ENCODE assay signal across 1 cellular context in the genomic region with DNA sequence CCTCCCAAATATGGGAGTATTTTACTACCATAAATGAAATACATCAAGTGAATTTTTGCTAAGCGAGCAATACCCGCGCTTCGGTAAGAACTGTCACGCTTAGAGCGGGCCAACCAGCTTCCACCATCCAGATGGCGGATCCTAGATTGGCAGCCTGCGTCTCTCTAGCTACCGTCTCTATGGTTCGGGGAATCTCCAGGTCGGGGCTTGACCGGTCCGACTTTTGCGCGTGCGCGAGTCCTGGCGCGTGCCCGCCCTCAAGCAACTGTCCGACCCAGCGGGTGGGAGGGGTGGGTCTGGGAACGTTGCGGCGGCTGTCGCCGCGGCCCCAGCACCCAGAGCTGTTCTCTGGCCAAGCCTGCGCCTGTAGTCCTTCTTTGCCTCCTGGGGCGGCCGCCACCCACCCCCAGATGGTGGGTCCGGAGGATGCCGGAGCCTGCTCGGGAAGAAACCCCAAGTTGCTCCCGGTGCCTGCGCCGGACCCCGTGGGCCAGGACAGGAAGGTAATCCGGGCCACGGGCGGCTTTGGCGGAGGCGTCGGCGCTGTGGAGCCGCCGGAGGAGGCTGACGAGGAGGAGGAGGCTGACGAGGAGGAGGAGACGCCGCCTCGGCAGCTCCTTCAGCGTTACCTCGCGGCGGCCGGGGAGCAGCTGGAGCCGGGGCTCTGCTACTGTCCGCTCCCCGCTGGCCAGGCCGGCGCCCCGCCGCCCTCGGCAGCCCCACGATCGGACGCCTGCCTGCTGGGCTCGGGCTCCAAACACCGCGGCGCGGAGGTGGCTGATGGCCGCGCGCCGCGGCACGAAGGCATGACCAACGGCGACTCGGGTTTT.
A peak's percentile ranks its signal among the peaks of the same experiment; 100 is the strongest.
TF ChIP-seq lines count a peak whose summit lies in the region.

A gene (plus strand): TSS at position 338 of the 830 bp plus-strand sequence. CDS start 73 bp downstream, at position 411.

TF ChIP-seq in HepG2, 621 proteins besides CTCF, POLR2A, EP300 and RAD21 (continued from another document and continues in another):
- TF ChIP-seq, protein P1, sequence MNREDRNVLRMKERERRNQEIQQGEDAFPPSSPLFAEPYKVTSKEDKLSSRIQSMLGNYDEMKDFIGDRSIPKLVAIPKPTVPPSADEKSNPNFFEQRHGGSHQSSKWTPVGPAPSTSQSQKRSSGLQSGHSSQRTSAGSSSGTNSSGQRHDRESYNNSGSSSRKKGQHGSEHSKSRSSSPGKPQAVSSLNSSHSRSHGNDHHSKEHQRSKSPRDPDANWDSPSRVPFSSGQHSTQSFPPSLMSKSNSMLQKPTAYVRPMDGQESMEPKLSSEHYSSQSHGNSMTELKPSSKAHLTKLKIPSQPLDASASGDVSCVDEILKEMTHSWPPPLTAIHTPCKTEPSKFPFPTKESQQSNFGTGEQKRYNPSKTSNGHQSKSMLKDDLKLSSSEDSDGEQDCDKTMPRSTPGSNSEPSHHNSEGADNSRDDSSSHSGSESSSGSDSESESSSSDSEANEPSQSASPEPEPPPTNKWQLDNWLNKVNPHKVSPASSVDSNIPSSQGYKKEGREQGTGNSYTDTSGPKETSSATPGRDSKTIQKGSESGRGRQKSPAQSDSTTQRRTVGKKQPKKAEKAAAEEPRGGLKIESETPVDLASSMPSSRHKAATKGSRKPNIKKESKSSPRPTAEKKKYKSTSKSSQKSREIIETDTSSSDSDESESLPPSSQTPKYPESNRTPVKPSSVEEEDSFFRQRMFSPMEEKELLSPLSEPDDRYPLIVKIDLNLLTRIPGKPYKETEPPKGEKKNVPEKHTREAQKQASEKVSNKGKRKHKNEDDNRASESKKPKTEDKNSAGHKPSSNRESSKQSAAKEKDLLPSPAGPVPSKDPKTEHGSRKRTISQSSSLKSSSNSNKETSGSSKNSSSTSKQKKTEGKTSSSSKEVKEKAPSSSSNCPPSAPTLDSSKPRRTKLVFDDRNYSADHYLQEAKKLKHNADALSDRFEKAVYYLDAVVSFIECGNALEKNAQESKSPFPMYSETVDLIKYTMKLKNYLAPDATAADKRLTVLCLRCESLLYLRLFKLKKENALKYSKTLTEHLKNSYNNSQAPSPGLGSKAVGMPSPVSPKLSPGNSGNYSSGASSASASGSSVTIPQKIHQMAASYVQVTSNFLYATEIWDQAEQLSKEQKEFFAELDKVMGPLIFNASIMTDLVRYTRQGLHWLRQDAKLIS (CRISPR knock-in tag; IDR thresholded peaks at IDR 0.05) = no peak
- TF ChIP-seq, protein P2, sequence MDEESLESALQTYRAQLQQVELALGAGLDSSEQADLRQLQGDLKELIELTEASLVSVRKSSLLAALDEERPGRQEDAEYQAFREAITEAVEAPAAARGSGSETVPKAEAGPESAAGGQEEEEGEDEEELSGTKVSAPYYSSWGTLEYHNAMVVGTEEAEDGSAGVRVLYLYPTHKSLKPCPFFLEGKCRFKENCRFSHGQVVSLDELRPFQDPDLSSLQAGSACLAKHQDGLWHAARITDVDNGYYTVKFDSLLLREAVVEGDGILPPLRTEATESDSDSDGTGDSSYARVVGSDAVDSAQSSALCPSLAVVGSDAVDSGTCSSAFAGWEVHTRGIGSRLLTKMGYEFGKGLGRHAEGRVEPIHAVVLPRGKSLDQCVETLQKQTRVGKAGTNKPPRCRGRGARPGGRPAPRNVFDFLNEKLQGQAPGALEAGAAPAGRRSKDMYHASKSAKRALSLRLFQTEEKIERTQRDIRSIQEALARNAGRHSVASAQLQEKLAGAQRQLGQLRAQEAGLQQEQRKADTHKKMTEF (CRISPR knock-in tag; IDR thresholded peaks at IDR 0.05) = peak; percentile 73
- TF ChIP-seq, protein P3, sequence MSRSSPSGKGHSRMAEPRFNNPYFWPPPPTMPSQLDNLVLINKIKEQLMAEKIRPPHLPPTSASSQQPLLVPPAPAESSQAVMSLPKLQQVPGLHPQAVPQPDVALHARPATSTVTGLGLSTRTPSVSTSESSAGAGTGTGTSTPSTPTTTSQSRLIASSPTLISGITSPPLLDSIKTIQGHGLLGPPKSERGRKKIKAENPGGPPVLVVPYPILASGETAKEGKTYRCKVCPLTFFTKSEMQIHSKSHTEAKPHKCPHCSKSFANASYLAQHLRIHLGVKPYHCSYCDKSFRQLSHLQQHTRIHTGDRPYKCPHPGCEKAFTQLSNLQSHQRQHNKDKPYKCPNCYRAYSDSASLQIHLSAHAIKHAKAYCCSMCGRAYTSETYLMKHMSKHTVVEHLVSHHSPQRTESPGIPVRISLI (CRISPR knock-in tag; IDR thresholded peaks at IDR 0.05; ENCODE audit: borderline replicate concordance) = no peak
- no peak; the same call in 1 of the 2 replicates for TF ChIP-seq ZNF441 (CRISPR knock-in tag; IDR thresholded peaks at IDR 0.05; ENCODE audit: borderline replicate concordance)
- TF ChIP-seq MAZ (IDR thresholded peaks at IDR 0.05; ENCODE audit: borderline replicate concordance, low read depth, low read length) = no peak
- TF ChIP-seq MAZ (CRISPR knock-in tag; IDR thresholded peaks at IDR 0.05; ENCODE audit: low read depth) = peak; percentile 53; the same call in 1 of the 2 replicates
- TF ChIP-seq ZNF17 (CRISPR knock-in tag; IDR thresholded peaks at IDR 0.05) = no peak
- TF ChIP-seq ZNF530 (CRISPR knock-in tag; IDR thresholded peaks at IDR 0.05; ENCODE audit: low read depth) = no peak
- TF ChIP-seq, protein P4, sequence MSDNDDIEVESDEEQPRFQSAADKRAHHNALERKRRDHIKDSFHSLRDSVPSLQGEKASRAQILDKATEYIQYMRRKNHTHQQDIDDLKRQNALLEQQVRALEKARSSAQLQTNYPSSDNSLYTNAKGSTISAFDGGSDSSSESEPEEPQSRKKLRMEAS (IDR thresholded peaks at IDR 0.05) = peak; percentile 83
- TF ChIP-seq, protein P5, sequence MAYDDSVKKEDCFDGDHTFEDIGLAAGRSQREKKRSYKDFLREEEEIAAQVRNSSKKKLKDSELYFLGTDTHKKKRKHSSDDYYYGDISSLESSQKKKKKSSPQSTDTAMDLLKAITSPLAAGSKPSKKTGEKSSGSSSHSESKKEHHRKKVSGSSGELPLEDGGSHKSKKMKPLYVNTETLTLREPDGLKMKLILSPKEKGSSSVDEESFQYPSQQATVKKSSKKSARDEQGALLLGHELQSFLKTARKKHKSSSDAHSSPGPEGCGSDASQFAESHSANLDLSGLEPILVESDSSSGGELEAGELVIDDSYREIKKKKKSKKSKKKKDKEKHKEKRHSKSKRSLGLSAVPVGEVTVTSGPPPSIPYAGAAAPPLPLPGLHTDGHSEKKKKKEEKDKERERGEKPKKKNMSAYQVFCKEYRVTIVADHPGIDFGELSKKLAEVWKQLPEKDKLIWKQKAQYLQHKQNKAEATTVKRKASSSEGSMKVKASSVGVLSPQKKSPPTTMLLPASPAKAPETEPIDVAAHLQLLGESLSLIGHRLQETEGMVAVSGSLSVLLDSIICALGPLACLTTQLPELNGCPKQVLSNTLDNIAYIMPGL (CRISPR knock-in tag; IDR thresholded peaks at IDR 0.05; ENCODE audit: borderline replicate concordance in 1 of 2, low read depth in 1 of 2) = peak; percentile 49 to 51; a peak in 2 of 4 replicates
- TF ChIP-seq, protein P6, sequence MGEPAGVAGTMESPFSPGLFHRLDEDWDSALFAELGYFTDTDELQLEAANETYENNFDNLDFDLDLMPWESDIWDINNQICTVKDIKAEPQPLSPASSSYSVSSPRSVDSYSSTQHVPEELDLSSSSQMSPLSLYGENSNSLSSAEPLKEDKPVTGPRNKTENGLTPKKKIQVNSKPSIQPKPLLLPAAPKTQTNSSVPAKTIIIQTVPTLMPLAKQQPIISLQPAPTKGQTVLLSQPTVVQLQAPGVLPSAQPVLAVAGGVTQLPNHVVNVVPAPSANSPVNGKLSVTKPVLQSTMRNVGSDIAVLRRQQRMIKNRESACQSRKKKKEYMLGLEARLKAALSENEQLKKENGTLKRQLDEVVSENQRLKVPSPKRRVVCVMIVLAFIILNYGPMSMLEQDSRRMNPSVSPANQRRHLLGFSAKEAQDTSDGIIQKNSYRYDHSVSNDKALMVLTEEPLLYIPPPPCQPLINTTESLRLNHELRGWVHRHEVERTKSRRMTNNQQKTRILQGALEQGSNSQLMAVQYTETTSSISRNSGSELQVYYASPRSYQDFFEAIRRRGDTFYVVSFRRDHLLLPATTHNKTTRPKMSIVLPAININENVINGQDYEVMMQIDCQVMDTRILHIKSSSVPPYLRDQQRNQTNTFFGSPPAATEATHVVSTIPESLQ (CRISPR knock-in tag; conservative IDR thresholded peaks at IDR 0.05) = 0 out of 2 replicates have a peak, but pooled peaks have one; percentile 20
- no peak for TF ChIP-seq NR3C1 (CRISPR knock-in tag; IDR thresholded peaks at IDR 0.05)
- no peak for TF ChIP-seq SALL2 (CRISPR knock-in tag; IDR thresholded peaks at IDR 0.05)
- TF ChIP-seq BRD4 (CRISPR knock-in tag; IDR thresholded peaks at IDR 0.05) = 0 out of 2 replicates have a peak, but pooled peaks have one; percentile 7
- peak; percentile 35; the same call in 1 of the 2 replicates for TF ChIP-seq MAFF (IDR thresholded peaks at IDR 0.05; ENCODE audit: low read depth, low read length)
- TF ChIP-seq RAD51 (IDR thresholded peaks at IDR 0.05; ENCODE audit: borderline replicate concordance) = no peak
- TF ChIP-seq SP2 (CRISPR knock-in tag; IDR thresholded peaks at IDR 0.05) = peak; percentile 54; the same call in 1 of the 2 replicates
- TF ChIP-seq, protein P7, sequence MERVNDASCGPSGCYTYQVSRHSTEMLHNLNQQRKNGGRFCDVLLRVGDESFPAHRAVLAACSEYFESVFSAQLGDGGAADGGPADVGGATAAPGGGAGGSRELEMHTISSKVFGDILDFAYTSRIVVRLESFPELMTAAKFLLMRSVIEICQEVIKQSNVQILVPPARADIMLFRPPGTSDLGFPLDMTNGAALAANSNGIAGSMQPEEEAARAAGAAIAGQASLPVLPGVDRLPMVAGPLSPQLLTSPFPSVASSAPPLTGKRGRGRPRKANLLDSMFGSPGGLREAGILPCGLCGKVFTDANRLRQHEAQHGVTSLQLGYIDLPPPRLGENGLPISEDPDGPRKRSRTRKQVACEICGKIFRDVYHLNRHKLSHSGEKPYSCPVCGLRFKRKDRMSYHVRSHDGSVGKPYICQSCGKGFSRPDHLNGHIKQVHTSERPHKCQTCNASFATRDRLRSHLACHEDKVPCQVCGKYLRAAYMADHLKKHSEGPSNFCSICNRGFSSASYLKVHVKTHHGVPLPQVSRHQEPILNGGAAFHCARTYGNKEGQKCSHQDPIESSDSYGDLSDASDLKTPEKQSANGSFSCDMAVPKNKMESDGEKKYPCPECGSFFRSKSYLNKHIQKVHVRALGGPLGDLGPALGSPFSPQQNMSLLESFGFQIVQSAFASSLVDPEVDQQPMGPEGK (CRISPR knock-in tag; IDR thresholded peaks at IDR 0.05) = peak; percentile 61; the same call in 1 of the 2 replicates
- no peak for TF ChIP-seq HOXA7 (CRISPR knock-in tag; IDR thresholded peaks at IDR 0.05)
- no peak for TF ChIP-seq NFE2L1 (CRISPR knock-in tag; IDR thresholded peaks at IDR 0.05; ENCODE audit: borderline replicate concordance)
- TF ChIP-seq ZNF136 (CRISPR knock-in tag; IDR thresholded peaks at IDR 0.05; ENCODE audit: low read depth) = no peak
- TF ChIP-seq, protein P8, sequence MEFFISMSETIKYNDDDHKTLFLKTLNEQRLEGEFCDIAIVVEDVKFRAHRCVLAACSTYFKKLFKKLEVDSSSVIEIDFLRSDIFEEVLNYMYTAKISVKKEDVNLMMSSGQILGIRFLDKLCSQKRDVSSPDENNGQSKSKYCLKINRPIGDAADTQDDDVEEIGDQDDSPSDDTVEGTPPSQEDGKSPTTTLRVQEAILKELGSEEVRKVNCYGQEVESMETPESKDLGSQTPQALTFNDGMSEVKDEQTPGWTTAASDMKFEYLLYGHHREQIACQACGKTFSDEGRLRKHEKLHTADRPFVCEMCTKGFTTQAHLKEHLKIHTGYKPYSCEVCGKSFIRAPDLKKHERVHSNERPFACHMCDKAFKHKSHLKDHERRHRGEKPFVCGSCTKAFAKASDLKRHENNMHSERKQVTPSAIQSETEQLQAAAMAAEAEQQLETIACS (CRISPR knock-in tag; IDR thresholded peaks at IDR 0.05) = peak; percentile 95
- TF ChIP-seq EEA1 (CRISPR knock-in tag; IDR thresholded peaks at IDR 0.05; ENCODE audit: borderline replicate concordance) = no peak; the same call in 1 of the 2 replicates
- 0 out of 2 replicates have a peak, but pooled peaks have one; percentile 13 for TF ChIP-seq GTF2F1 (IDR thresholded peaks at IDR 0.05; ENCODE audit: low read length)
- TF ChIP-seq, protein P9, sequence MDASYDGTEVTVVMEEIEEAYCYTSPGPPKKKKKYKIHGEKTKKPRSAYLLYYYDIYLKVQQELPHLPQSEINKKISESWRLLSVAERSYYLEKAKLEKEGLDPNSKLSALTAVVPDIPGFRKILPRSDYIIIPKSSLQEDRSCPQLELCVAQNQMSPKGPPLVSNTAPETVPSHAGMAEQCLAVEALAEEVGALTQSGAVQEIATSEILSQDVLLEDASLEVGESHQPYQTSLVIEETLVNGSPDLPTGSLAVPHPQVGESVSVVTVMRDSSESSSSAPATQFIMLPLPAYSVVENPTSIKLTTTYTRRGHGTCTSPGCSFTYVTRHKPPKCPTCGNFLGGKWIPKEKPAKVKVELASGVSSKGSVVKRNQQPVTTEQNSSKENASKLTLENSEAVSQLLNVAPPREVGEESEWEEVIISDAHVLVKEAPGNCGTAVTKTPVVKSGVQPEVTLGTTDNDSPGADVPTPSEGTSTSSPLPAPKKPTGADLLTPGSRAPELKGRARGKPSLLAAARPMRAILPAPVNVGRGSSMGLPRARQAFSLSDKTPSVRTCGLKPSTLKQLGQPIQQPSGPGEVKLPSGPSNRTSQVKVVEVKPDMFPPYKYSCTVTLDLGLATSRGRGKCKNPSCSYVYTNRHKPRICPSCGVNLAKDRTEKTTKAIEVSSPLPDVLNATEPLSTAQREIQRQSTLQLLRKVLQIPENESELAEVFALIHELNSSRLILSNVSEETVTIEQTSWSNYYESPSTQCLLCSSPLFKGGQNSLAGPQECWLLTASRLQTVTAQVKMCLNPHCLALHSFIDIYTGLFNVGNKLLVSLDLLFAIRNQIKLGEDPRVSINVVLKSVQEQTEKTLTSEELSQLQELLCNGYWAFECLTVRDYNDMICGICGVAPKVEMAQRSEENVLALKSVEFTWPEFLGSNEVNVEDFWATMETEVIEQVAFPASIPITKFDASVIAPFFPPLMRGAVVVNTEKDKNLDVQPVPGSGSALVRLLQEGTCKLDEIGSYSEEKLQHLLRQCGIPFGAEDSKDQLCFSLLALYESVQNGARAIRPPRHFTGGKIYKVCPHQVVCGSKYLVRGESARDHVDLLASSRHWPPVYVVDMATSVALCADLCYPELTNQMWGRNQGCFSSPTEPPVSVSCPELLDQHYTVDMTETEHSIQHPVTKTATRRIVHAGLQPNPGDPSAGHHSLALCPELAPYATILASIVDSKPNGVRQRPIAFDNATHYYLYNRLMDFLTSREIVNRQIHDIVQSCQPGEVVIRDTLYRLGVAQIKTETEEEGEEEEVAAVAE (CRISPR knock-in tag; IDR thresholded peaks at IDR 0.05; ENCODE audit: borderline replicate concordance) = peak; percentile 66; the same call in 1 of the 2 replicates
- no peak for TF ChIP-seq ZNF652 (CRISPR knock-in tag; IDR thresholded peaks at IDR 0.05; ENCODE audit: borderline replicate concordance, low read depth)
- TF ChIP-seq, protein P10, sequence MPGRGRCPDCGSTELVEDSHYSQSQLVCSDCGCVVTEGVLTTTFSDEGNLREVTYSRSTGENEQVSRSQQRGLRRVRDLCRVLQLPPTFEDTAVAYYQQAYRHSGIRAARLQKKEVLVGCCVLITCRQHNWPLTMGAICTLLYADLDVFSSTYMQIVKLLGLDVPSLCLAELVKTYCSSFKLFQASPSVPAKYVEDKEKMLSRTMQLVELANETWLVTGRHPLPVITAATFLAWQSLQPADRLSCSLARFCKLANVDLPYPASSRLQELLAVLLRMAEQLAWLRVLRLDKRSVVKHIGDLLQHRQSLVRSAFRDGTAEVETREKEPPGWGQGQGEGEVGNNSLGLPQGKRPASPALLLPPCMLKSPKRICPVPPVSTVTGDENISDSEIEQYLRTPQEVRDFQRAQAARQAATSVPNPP (CRISPR knock-in tag; IDR thresholded peaks at IDR 0.05) = no peak
- TF ChIP-seq ZNF768 (CRISPR knock-in tag; IDR thresholded peaks at IDR 0.05) = peak; percentile 53; the same call in 1 of the 2 replicates
- TF ChIP-seq JUN (CRISPR knock-in tag; IDR thresholded peaks at IDR 0.05) = no peak
- 0 out of 2 replicates have a peak, but pooled peaks have one; percentile 21 for TF ChIP-seq ZBTB7A (CRISPR knock-in tag; IDR thresholded peaks at IDR 0.05)
- TF ChIP-seq CC2D1A (CRISPR knock-in tag; IDR thresholded peaks at IDR 0.05) = no peak
